ENCODE assay signal across 10 cellular contexts in the genomic region with DNA sequence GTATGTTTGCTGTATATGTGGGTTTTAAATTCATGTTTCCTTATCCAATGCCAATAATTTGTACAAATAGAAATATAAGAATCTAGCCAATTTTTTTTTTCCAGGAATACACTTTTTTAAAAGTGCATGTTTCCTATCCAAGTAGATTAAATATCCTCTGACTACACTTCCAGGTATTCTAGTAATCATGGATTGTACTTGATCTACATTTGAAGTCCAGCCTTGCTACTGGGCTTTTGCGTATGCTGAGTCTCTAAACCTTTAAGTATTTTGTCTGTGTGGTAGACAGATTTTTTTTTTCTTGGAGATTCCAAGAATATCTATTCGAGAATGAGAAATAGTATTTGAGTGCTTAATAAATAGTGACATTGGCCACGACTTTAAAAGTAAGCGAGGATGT.
DNase-seq lines count a peak whose midpoint lies in the region; FAIRE-seq and TF ChIP-seq lines count a peak whose summit lies in the region.
"Had no signal": no experiment of that assay in that cellular context is flagged by ENCODE, and none has a peak within 500 bp of the region (broad histone marks: within the 10 kb centered on the region; RNA-seq: fewer than 3 reads in every experiment).

No MANE protein-coding gene starts in this region.

- POLR2A ChIA-PET in BJ (lab: Charles Lee) = interaction anchor here (0.6 to 1.0 kb wide), 2 partner anchors 8 to 9 kb away, joined by 3 read pairs; no protein-coding TSS in a partner anchor
- POLR2A ChIA-PET in endothelial cell of umbilical vein (lab: Charles Lee) = interaction anchor here (0.6 kb wide), 1 partner anchor 171 kb away, joined by 7 read pairs; no protein-coding TSS in a partner anchor
- POLR2A ChIA-PET in HEK293T (lab: Yijun Ruan, JAX) = no interaction called here

- H3K4me3 ChIP-seq in BJ (ENCODE audit: low read depth, low read length) (0 out of 2 replicates have a peak overlapping the region, but pooled peaks have one; percentile 2), SK-N-MC (peak overlapping the region; percentile 54), endothelial cell of umbilical vein (replicated peaks in 1 of 3; ENCODE audit: insufficient read depth in 1 of 3, low read depth in 1 of 3, low read length in 3 of 3) (peak overlapping the region in 1 of 3 experiments; percentile 58), sigmoid colon (no peak overlapping the region)

- no peaks in the 10 kb centered on the region for H4K20me1 ChIP-seq in endothelial cell of umbilical vein (replicated peaks; ENCODE audit: control insufficient read depth, extremely low read depth, insufficient read depth, low read length)

- no peak for TF ChIP-seq CTCF in BJ (IDR thresholded peaks at IDR 0.05; ENCODE audit: insufficient read depth, low read depth, low read length)
- TF ChIP-seq CTCF in endothelial cell of umbilical vein (IDR thresholded peaks at IDR 0.05; ENCODE audit: extremely low read depth in 1 of 2, insufficient read depth in 1 of 2, low read depth in 1 of 2, low read length in 2 of 2) = no peak
- TF ChIP-seq CTCF in sigmoid colon (IDR thresholded peaks at IDR 0.05) = no peak

- H3K27me3 ChIP-seq in BJ (ENCODE audit: control insufficient read depth, insufficient read depth, low read length) (no peaks in the 10 kb centered on the region), endothelial cell of umbilical vein (ENCODE audit: control insufficient read depth in 2 of 2, insufficient read depth in 2 of 2, low read length in 2 of 2) (no peaks in the 10 kb centered on the region), sigmoid colon (no peaks in the 10 kb centered on the region)

- H3K9me3 ChIP-seq in SK-N-MC (ENCODE audit: low read depth, low read length) (no peaks in the 10 kb centered on the region), endothelial cell of umbilical vein (replicated peaks; ENCODE audit: control insufficient read depth, insufficient read depth, low read length) (no peaks in the 10 kb centered on the region), sigmoid colon (no peaks in the 10 kb centered on the region)

- H2AFZ ChIP-seq in endothelial cell of umbilical vein (ENCODE audit: low read depth, low read length) = no peak overlapping the region

- CTCF ChIA-PET in BJ (lab: Yijun Ruan, JAX) = no interaction called here
- CTCF ChIA-PET in endothelial cell of umbilical vein (lab: Charles Lee) = interaction anchor here (0.9 to 1.7 kb wide), 7 partner anchors 8 to 353 kb away, joined by 3 to 8 read pairs (median 4); no protein-coding TSS in a partner anchor
- CTCF ChIA-PET in HEK293T (lab: Yijun Ruan, JAX) = interaction anchor here (1.5 kb wide), 1 partner anchor 354 kb away, joined by 3 read pairs; no protein-coding TSS in a partner anchor

- DNase-seq in BJ (ENCODE audit: low read depth) (no peak), SK-N-MC (ENCODE audit: low read depth, low spot score) (no peak), endothelial cell of umbilical vein (ENCODE audit: low read depth, low spot score) (no peak), sigmoid colon (no peak), HEK293T (ENCODE audit: extremely low spot score) (no peak), SKM-1 (lab: John Stamatoyannopoulos, UW; ENCODE audit: unreplicated experiment) (no peak), UCSD-AML1 (lab: John Stamatoyannopoulos, UW; ENCODE audit: unreplicated experiment) (no peak), GF-D8 (lab: John Stamatoyannopoulos, UW) (no peak)
- DNase-seq: central memory CD4-positive, alpha-beta T cell had no signal

- H3K9ac ChIP-seq in SK-N-MC (ENCODE audit: insufficient read length) (peak overlapping the region; percentile 58), endothelial cell of umbilical vein (replicated peaks; ENCODE audit: extremely low read depth, insufficient read depth, low read length) (peak overlapping the region; percentile 77)

- no TSS peak for BruUV-seq in endothelial cell of umbilical vein (replicated peaks; lab: Mats Ljungman, UMichigan)

- H3K36me3 ChIP-seq in BJ (ENCODE audit: control insufficient read depth, insufficient read depth, low read length) (peaks cover 21% of the 10 kb centered on the region), SK-N-MC (ENCODE audit: insufficient read depth, low read length) (peaks cover 61% of the 10 kb centered on the region), endothelial cell of umbilical vein (ENCODE audit: control insufficient read depth in 2 of 2, extremely low read depth in 1 of 2, insufficient read depth in 2 of 2, low read length in 2 of 2) (peaks cover 27 to 49% of the 10 kb centered on the region in 2 experiments), sigmoid colon (peaks cover 32 to 66% (median 43%) of the 10 kb centered on the region in 4 donors)

- H3K27ac ChIP-seq in SK-N-MC (peak overlapping the region; percentile 96), endothelial cell of umbilical vein (ENCODE audit: insufficient read depth, low read depth, low read length) (peak overlapping the region; percentile 92), sigmoid colon (peak overlapping the region; percentile 38 to 71 (median 60))
- H3K27ac ChIP-seq: VCaP had no signal

- H3K4me2 ChIP-seq in endothelial cell of umbilical vein (ENCODE audit: insufficient read depth, low read length) = peak overlapping the region; percentile 94

- dilution Hi-C loops in endothelial cell of umbilical vein (cut with MboI; ENCODE audit: extremely low pct_ligation_motif_present, low sequenced_read_pairs) = no loop called here

- peaks cover 6% of the 10 kb centered on the region for H3K79me2 ChIP-seq in endothelial cell of umbilical vein (ENCODE audit: control insufficient read depth, insufficient read depth, low read length)

- TF ChIP-seq POLR2A in endothelial cell of umbilical vein (IDR thresholded peaks at IDR 0.05; ENCODE audit: low read depth, low read length) = no peak
- TF ChIP-seq POLR2A in sigmoid colon (IDR thresholded peaks at IDR 0.05) = no peak

- 92 to 93% methylated on average over 4 of the region's 4 CpGs for WGBS in sigmoid colon, 2 donors

- H3K4me1 ChIP-seq in endothelial cell of umbilical vein (ENCODE audit: control insufficient read depth, extremely low read depth, insufficient read depth, low read length) = peaks cover 17% of the 10 kb centered on the region
- no peaks in the 10 kb centered on the region for H3K4me1 ChIP-seq in sigmoid colon

- no peaks in the 10 kb centered on the region for H3K9me1 ChIP-seq in endothelial cell of umbilical vein (replicated peaks; ENCODE audit: control insufficient read depth, extremely low read depth, insufficient read depth, low read length)

- intact Hi-C loops in endothelial cell of umbilical vein (cut with micrococcal nuclease) (loop anchor here (1.0 kb wide), 1 partner anchor 354 kb away; no protein-coding TSS in a partner anchor), sigmoid colon (cut with DNase I) (no loop called here)

- FAIRE-seq in endothelial cell of umbilical vein (lab: Jason Lieb, UNC) = no peak

- no peak for TF ChIP-seq EP300 in sigmoid colon (IDR thresholded peaks at IDR 0.05)

TF ChIP-seq in endothelial cell of umbilical vein, 7 proteins besides CTCF, POLR2A, EP300 and RAD21:
- TF ChIP-seq JUN (IDR thresholded peaks at IDR 0.05; ENCODE audit: borderline replicate concordance, insufficient read depth, insufficient read length, low read depth) = no peak
- TF ChIP-seq EZH2 (IDR thresholded peaks at IDR 0.05; ENCODE audit: borderline replicate concordance, low read depth, low read length, severe bottlenecking) = no peak
- no peak for TF ChIP-seq MYC (IDR thresholded peaks at IDR 0.05; ENCODE audit: low read depth, low read length)
- no peak for TF ChIP-seq FOS (IDR thresholded peaks at IDR 0.05; ENCODE audit: borderline replicate concordance, insufficient read depth, low read length)
- no peak for TF ChIP-seq GATA2 (IDR thresholded peaks at IDR 0.05; ENCODE audit: insufficient read depth, insufficient read length, low read depth, low read length)
- TF ChIP-seq POLR2AphosphoS5 (IDR thresholded peaks at IDR 0.05; ENCODE audit: insufficient read depth, low read depth, low read length) = no peak
- TF ChIP-seq, protein P1, sequence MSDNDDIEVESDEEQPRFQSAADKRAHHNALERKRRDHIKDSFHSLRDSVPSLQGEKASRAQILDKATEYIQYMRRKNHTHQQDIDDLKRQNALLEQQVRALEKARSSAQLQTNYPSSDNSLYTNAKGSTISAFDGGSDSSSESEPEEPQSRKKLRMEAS (IDR thresholded peaks at IDR 0.05; ENCODE audit: insufficient read depth, insufficient read length) = no peak

TF ChIP-seq in HEK293T, 16 proteins besides CTCF, POLR2A, EP300 and RAD21:
- TF ChIP-seq ELF4 (IDR thresholded peaks at IDR 0.05) (no peak), FOXA1 (IDR thresholded peaks at IDR 0.05) (no peak), ZNF384 (IDR thresholded peaks at IDR 0.05) (no peak), NFRKB (IDR thresholded peaks at IDR 0.05) (no peak), LEF1 (IDR thresholded peaks at IDR 0.05; ENCODE audit: borderline replicate concordance) (no peak), TARDBP (IDR thresholded peaks at IDR 0.05) (no peak), HDGF (IDR thresholded peaks at IDR 0.05; ENCODE audit: borderline replicate concordance) (no peak), BHLHE40 (IDR thresholded peaks at IDR 0.05; ENCODE audit: borderline replicate concordance) (no peak)

Comparison
In these comparisons a context has a peak if more than half of its experiments do, and no peak if none do; other contexts are left out.
1. H3K4me3 ChIP-seq: peak in BJ (single experiment) and SK-N-MC (single experiment); none in sigmoid colon (0 of 4).
2. Peak in every context shown above with its lines, with median percentiles within 50 percentile points of each other: H3K27ac ChIP-seq.